In genomic region chr1:15724949-15725880, GRCh38 we compare ENCODE assay signal across 19 cellular contexts. TPM values are rescaled to one million over a fixed set of nuclear protein-coding genes. Genes with fewer than 3 reads are reported as not detected.
"Had no signal": no experiment of that assay in that cellular context is flagged by ENCODE, and none has a peak within 500 bp of the region (broad histone marks: within the 10 kb centered on the region; RNA-seq: fewer than 3 reads in every experiment).

No MANE protein-coding gene starts in this region.

- H3K79me2 ChIP-seq: hepatocyte had no signal

- ATAC-seq: activated T-cell treated with anti-CD3 and anti-CD28 coated beads, Interleukin-2, amount 50 U/mL, for 4 hours; stimulated activated memory B cell treated with anti-CD40 and anti-IgM and Interleukin-4, amounts not matched to agents 10 μg/mL and 1 μg/mL and 100 μg/mL, for 72 hours had no signal

- H3K4me1 Mint-ChIP-seq: stimulated activated memory B cell treated with anti-CD40 and anti-IgM and Interleukin-4, amounts not matched to agents 10 μg/mL and 1 μg/mL and 100 μg/mL, for 72 hours had no signal

- H3K9me3 Mint-ChIP-seq: activated T-cell treated with anti-CD3 and anti-CD28 coated beads, Interleukin-2, amount 50 U/mL, for 4 hours; mesothelial cell of epicardium; stimulated activated memory B cell treated with anti-CD40 and anti-IgM and Interleukin-4, amounts not matched to agents 10 μg/mL and 1 μg/mL and 100 μg/mL, for 72 hours had no signal

- H3K27ac ChIP-seq: ascending aorta, cardiac muscle cell, epithelial cell of prostate, hepatocyte, neutrophil, transverse colon had no signal

- DNase-seq: activated CD4-positive, alpha-beta T cell treated with anti-CD3 and anti-CD28 coated beads, Interleukin-2, amount 50 U/mL, for 4 hours; activated gamma-delta T cell treated with Interleukin-2 at 50 U/mL for 16 hours; activated T-cell treated with anti-CD3 and anti-CD28 coated beads, Interleukin-2, amount 50 U/mL, for 4 hours; effector CD8-positive, alpha-beta T cell; transverse colon had no signal

- H3K9me3 ChIP-seq: ascending aorta, neutrophil, transverse colon had no signal

- H3K27me3 ChIP-seq: ascending aorta, cardiac muscle cell, hepatocyte, neutrophil, transverse colon had no signal

- H2AFZ ChIP-seq: hepatocyte had no signal

- H3K27ac Mint-ChIP-seq: mesothelial cell of epicardium; stimulated activated memory B cell treated with anti-CD40 and anti-IgM and Interleukin-4, amounts not matched to agents 10 μg/mL and 1 μg/mL and 100 μg/mL, for 72 hours had no signal

- H3K27me3 Mint-ChIP-seq: stimulated activated memory B cell treated with anti-CD40 and anti-IgM and Interleukin-4, amounts not matched to agents 10 μg/mL and 1 μg/mL and 100 μg/mL, for 72 hours had no signal

- H3K4me3 ChIP-seq: ascending aorta, cardiac muscle cell, coronary artery, hepatocyte, smooth muscle cell, transverse colon had no signal

- H3K4me1 ChIP-seq: ascending aorta, transverse colon had no signal

- H3K4me3 Mint-ChIP-seq: activated T-cell treated with anti-CD3 and anti-CD28 coated beads, Interleukin-2, amount 50 U/mL, for 4 hours; mesothelial cell of epicardium; stimulated activated memory B cell treated with anti-CD40 and anti-IgM and Interleukin-4, amounts not matched to agents 10 μg/mL and 1 μg/mL and 100 μg/mL, for 72 hours had no signal

- H3K4me2 ChIP-seq: hepatocyte, smooth muscle cell had no signal

RNA-seq across cellular contexts. Expression of gene TMEM82, which starts 17.1 kb away (rescaled TPM):
- total RNA-seq: activated T-cell treated with anti-CD3 and anti-CD28 coated beads, Interleukin-2, amount 50 U/mL, for 4 hours; ascending aorta; lower leg skin; mesothelial cell of epicardium; posterior vena cava; right cardiac atrium; smooth muscle cell; subcutaneous adipose tissue; T-helper 2 cell treated with Interferon-gamma antibody and Interleukin-4, amounts not matched to agents 100 ng/mL and 5 ng/mL, for 36 hours had no signal
- polyA plus RNA-seq: cardiac muscle cell, right cardiac atrium, smooth muscle cell had no signal

RNA-seq across cellular contexts. Expression of gene FBLIM1, which starts 33.4 kb away (rescaled TPM):
- total RNA-seq: T-helper 2 cell treated with Interferon-gamma antibody and Interleukin-4, amounts not matched to agents 100 ng/mL and 5 ng/mL, for 36 hours had no signal
